8 cellular contexts compared by ENCODE assay signal in the genomic region with DNA sequence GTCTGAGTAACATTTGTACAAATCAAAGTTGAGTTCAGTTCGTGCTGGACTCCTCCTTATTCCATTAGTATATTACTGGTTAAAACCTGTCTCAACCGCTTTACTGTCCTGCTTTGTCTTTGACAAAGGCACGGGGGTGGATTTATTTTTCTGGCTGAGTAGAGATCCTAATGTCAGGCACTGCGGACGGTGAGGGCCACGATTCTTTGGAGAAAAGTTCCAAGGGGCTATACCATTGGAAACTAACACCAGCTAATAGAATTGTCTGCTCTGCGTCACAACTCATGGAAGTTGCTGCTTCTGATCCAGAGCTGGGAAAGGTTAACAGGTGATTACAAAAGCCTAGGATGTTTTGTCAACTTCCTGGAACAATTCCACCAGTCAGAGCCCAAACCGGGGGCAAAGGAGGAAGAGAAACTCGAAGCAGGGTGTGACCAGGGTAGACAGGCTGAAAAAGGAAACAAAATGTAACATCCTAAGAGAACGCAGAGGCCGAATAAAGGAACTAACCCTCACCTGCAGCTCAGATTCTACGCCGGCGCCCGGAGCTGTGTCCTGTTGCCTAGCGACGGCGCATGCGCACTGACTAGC. TPM values are rescaled to one million over a fixed set of nuclear protein-coding genes. Genes with fewer than 3 reads are reported as not detected.
DNase-seq lines count a peak whose midpoint lies in the region; ATAC-seq and TF ChIP-seq lines count a peak whose summit lies in the region.

No MANE protein-coding gene starts in this region.

- H2BK120ac ChIP-seq in mesenchymal stem cell (ENCODE audit: low read depth, low read length): no peak overlapping the region

- peak overlapping the region; percentile 76 for H3K4me2 ChIP-seq in KMS-11
- peak overlapping the region; percentile 88 for H3K4me2 ChIP-seq in mesenchymal stem cell (ENCODE audit: low read length, poor library complexity, severe bottlenecking)

- H2BK5ac ChIP-seq in mesenchymal stem cell (ENCODE audit: low read depth, low read length, poor library complexity, severe bottlenecking): no peak overlapping the region

- no peaks in the 10 kb centered on the region for H4K20me1 ChIP-seq in KMS-11 (ENCODE audit: insufficient read depth)

- H3K27me3 ChIP-seq in KMS-11 (ENCODE audit: insufficient read depth, low read depth): no peaks in the 10 kb centered on the region
- no peaks in the 10 kb centered on the region for H3K27me3 ChIP-seq in body of pancreas
- H3K27me3 ChIP-seq in mesenchymal stem cell (ENCODE audit: control insufficient read depth in 1 of 2, insufficient read depth in 1 of 2, low read length in 2 of 2): peaks cover 0 to 2% of the 10 kb centered on the region in 2 experiments

- H3K14ac ChIP-seq in mesenchymal stem cell (ENCODE audit: low read length in 2 of 2): no peak overlapping the region

- no peak overlapping the region for H2AK5ac ChIP-seq in mesenchymal stem cell (ENCODE audit: low read length, severe bottlenecking)

- peak overlapping the region in 1 of 2 experiments; percentile 34 for H3K18ac ChIP-seq in mesenchymal stem cell (ENCODE audit: low read depth in 1 of 2, low read length in 2 of 2)

- no peak overlapping the region for H2BK12ac ChIP-seq in mesenchymal stem cell (ENCODE audit: low read length in 2 of 2)

- no peaks in the 10 kb centered on the region for H3K9me3 ChIP-seq in body of pancreas
- no peaks in the 10 kb centered on the region for H3K9me3 ChIP-seq in mesenchymal stem cell (ENCODE audit: control insufficient read depth, low read length)

- H3K79me1 ChIP-seq in mesenchymal stem cell (replicated peaks; ENCODE audit: low read length, poor library complexity, severe bottlenecking): peaks cover 1% of the 10 kb centered on the region

- DNase-seq in Ammon's horn (ENCODE audit: low spot score) (peak; percentile 4), GM19240 (ENCODE audit: insufficient read length, low spot score) (peak; percentile 90), body of pancreas (no peak), mesenchymal stem cell (no peak), activated gamma-delta T cell treated with Interleukin-2 at 50 U/mL for 16 hours (no peak), NCI-H526 (lab: John Stamatoyannopoulos, UW) (no peak), AG20443 (ENCODE audit: low spot score) (no peak)

- H2AFZ ChIP-seq in KMS-11 (ENCODE audit: low read depth): peak overlapping the region; percentile 91
- H2AFZ ChIP-seq in mesenchymal stem cell (ENCODE audit: low read depth, low read length): peak overlapping the region; percentile 66

- H3K4ac ChIP-seq in mesenchymal stem cell (ENCODE audit: low read depth in 1 of 2, low read length in 2 of 2): peak overlapping the region in 1 of 2 experiments; percentile 2

- H3K9ac ChIP-seq in KMS-11: peak overlapping the region; percentile 71; the same call in 1 of the 2 replicates
- H3K9ac ChIP-seq in mesenchymal stem cell (ENCODE audit: low read length): peak overlapping the region; percentile 94

- intact Hi-C loops in body of pancreas (cut with DNase I): no loop called here

- H3K4me3 ChIP-seq in KMS-11 (IDR thresholded peaks at IDR 0.05; ENCODE audit: insufficient read depth, low read depth, low read length): no peak overlapping the region
- peak overlapping the region; percentile 24 to 48 for H3K4me3 ChIP-seq in body of pancreas
- H3K4me3 ChIP-seq in mesenchymal stem cell (ENCODE audit: insufficient read depth in 1 of 2, low read depth in 1 of 2, low read length in 2 of 2): peak overlapping the region; percentile 66 to 93

- H3K27ac ChIP-seq in KMS-11 (peak overlapping the region; percentile 83), body of pancreas (peak overlapping the region; percentile 67 to 85 (median 77)), mesenchymal stem cell (ENCODE audit: low read length, poor library complexity, severe bottlenecking) (no peak overlapping the region)

- no peaks in the 10 kb centered on the region for H3K36me3 ChIP-seq in KMS-11 (ENCODE audit: insufficient read depth)
- no peaks in the 10 kb centered on the region for H3K36me3 ChIP-seq in body of pancreas (replicated peaks in 1 of 2; ENCODE audit: insufficient read depth in 1 of 2, low read depth in 2 of 2)
- no peaks in the 10 kb centered on the region for H3K36me3 ChIP-seq in mesenchymal stem cell (ENCODE audit: control insufficient read depth in 1 of 2, insufficient read depth in 2 of 2, low read depth in 1 of 2, low read length in 2 of 2)

- no peak overlapping the region for H4K91ac ChIP-seq in mesenchymal stem cell (ENCODE audit: low read length)

- no peak overlapping the region for H3K23ac ChIP-seq in mesenchymal stem cell (ENCODE audit: low read length in 2 of 2)

- H2BK15ac ChIP-seq in mesenchymal stem cell (ENCODE audit: low read depth, poor library complexity, severe bottlenecking): no peak overlapping the region

- H4K8ac ChIP-seq in mesenchymal stem cell (ENCODE audit: low read length): no peak overlapping the region

- no peaks in the 10 kb centered on the region for H3K79me2 ChIP-seq in KMS-11 (ENCODE audit: insufficient read depth, low read depth)

- H3K4me1 ChIP-seq in KMS-11 (ENCODE audit: low read depth, poor library complexity, severe bottlenecking): peaks cover 18% of the 10 kb centered on the region
- peaks cover 20% of the 10 kb centered on the region for H3K4me1 ChIP-seq in body of pancreas
- peaks cover 3% of the 10 kb centered on the region for H3K4me1 ChIP-seq in mesenchymal stem cell (ENCODE audit: control insufficient read depth, insufficient read depth, low read depth, low read length)

- peak; percentile 5 for ATAC-seq in body of pancreas

- 4 to 6% methylated on average over 18 to 19 of the region's 19 CpGs for WGBS in body of pancreas, 2 donors
- 23% methylated on average over 18 of the region's 19 CpGs for WGBS in mesenchymal stem cell

- TF ChIP-seq CTCF in KMS-11 (conservative IDR thresholded peaks at IDR 0.05; ENCODE audit: low read depth, low read length) (no peak), body of pancreas (IDR thresholded peaks at IDR 0.05) (no peak)

- peak in 1 of 3 donors; percentile 81 for TF ChIP-seq POLR2A in body of pancreas (IDR thresholded peaks at IDR 0.05)

RNA-seq across cellular contexts. Expression of gene TAT, which starts 12.4 kb away (rescaled TPM):
- total RNA-seq in body of pancreas: not detected
- not detected for polyA plus RNA-seq in mesenchymal stem cell (2013, experiment 1 of 2)
- polyA plus RNA-seq in mesenchymal stem cell (2013, experiment 2 of 2): not detected

RNA-seq across cellular contexts. Expression of gene CHST4, which starts 38.2 kb away (rescaled TPM):
- total RNA-seq in body of pancreas: 10 to 100 TPM; 21.8 to 23.4 TPM
- not detected for polyA plus RNA-seq in mesenchymal stem cell (2013, experiment 1 of 2)
- not detected for polyA plus RNA-seq in mesenchymal stem cell (2013, experiment 2 of 2)

Comparison
In these comparisons a context has a peak if more than half of its experiments do, and no peak if none do; other contexts are left out.
1. DNase-seq: peak in Ammon's horn (single experiment) and GM19240 (single experiment); none in body of pancreas (0 of 4), mesenchymal stem cell (single experiment), activated gamma-delta T cell treated with Interleukin-2 at 50 U/mL for 16 hours (single experiment), NCI-H526 (0 of 2) and AG20443 (single experiment).